Comparison of ENCODE assay signal across 8 cellular contexts in the genomic region with DNA sequence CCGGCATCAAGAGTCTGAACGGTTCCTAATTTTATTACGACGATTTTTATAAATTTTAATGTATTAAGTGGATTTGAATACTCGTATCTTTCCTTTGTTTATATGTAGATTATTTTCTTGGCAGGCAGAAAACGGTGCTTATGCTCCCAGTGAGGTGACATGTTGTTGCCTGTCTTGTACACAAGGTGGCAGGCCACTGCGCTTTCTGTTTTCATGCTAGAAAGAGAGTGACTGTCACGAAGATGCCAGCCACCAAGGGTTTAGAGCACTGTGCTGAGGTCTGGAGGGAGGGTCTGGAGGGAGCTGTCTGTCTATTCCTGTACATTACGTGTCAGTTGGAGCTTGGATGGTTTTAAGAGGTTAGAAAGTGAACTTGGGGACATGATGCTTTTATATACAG.
DNase-seq lines count a peak whose midpoint lies in the region; TF ChIP-seq lines count a peak whose summit lies in the region.

No MANE protein-coding gene starts in this region.

- no peaks in the 10 kb centered on the region for H3K36me3 ChIP-seq in H7 (replicated peaks; ENCODE audit: control insufficient read depth, insufficient read depth, low read length)
- H3K36me3 ChIP-seq in prostate gland: no peaks in the 10 kb centered on the region

- no peak overlapping the region for H3K27ac ChIP-seq in prostate gland

- CTCF ChIA-PET in activated CD4-positive, alpha-beta memory T cell treated with anti-CD3 and anti-CD28 coated beads for 36 hours (lab: Charles Lee): no interaction called here

- POLR2A ChIA-PET in activated CD4-positive, alpha-beta memory T cell treated with anti-CD3 and anti-CD28 coated beads for 36 hours (lab: Charles Lee): no interaction called here

- intact Hi-C loops in activated CD4-positive, alpha-beta memory T cell treated with anti-CD3 and anti-CD28 coated beads for 36 hours (cut with micrococcal nuclease): loop anchor here (1.0 kb wide), 2 partner anchors 123 to 245 kb away; no protein-coding TSS in a partner anchor
- intact Hi-C loops in prostate gland (cut with DNase I): no loop called here

- H3K9me3 ChIP-seq in prostate gland: no peaks in the 10 kb centered on the region

- H3K4me3 ChIP-seq in H7 (ENCODE audit: insufficient read depth, low read depth, low read length) (no peak overlapping the region), prostate gland (no peak overlapping the region)

- peaks cover 17% of the 10 kb centered on the region for H3K27me3 Mint-ChIP-seq in activated CD4-positive, alpha-beta memory T cell treated with anti-CD3 and anti-CD28 coated beads for 36 hours

- no peak for TF ChIP-seq POLR2A in prostate gland (IDR thresholded peaks at IDR 0.05)

- H3K4me1 ChIP-seq in prostate gland (replicated peaks): no peaks in the 10 kb centered on the region

- H3K27me3 ChIP-seq in H7 (ENCODE audit: control insufficient read depth, insufficient read depth, low read length) (no peaks in the 10 kb centered on the region), prostate gland (replicated peaks; ENCODE audit: insufficient read depth) (no peaks in the 10 kb centered on the region)

- peak; percentile 21 for DNase-seq in NCI-H345 (lab: John Stamatoyannopoulos, UW)
- no peak for DNase-seq in NCI-H345 treated with DMSO at 0.1 percent for 48 hours (lab: John Stamatoyannopoulos, UW; ENCODE audit: unreplicated experiment)
- DNase-seq in H7: peak; percentile 70
- peak; percentile 28 for DNase-seq in NCI-H1105 treated with DMSO at 0.1 percent for 48 hours (lab: John Stamatoyannopoulos, UW)
- DNase-seq in activated CD4-positive, alpha-beta memory T cell treated with anti-CD3 and anti-CD28 coated beads for 36 hours: peak; percentile 48
- peak; percentile 7 for DNase-seq in fibroblast of gingiva (ENCODE audit: low read depth)
- DNase-seq in prostate gland (ENCODE audit: low spot score): peak; percentile 12
- DNase-seq in DMS153 (lab: John Stamatoyannopoulos, UW): no peak

- H3K36me3 Mint-ChIP-seq in activated CD4-positive, alpha-beta memory T cell treated with anti-CD3 and anti-CD28 coated beads for 36 hours: no peaks in the 10 kb centered on the region

- no peak overlapping the region for H3K27ac Mint-ChIP-seq in activated CD4-positive, alpha-beta memory T cell treated with anti-CD3 and anti-CD28 coated beads for 36 hours

- H3K4me1 Mint-ChIP-seq in activated CD4-positive, alpha-beta memory T cell treated with anti-CD3 and anti-CD28 coated beads for 36 hours (ENCODE audit: low read depth): peaks cover 7% of the 10 kb centered on the region

- no peaks in the 10 kb centered on the region for H3K9me3 Mint-ChIP-seq in activated CD4-positive, alpha-beta memory T cell treated with anti-CD3 and anti-CD28 coated beads for 36 hours

- H3K4me3 Mint-ChIP-seq in activated CD4-positive, alpha-beta memory T cell treated with anti-CD3 and anti-CD28 coated beads for 36 hours: no peak overlapping the region

- peak in 3 of 4 experiments; percentile 33 to 56 (median 51) for TF ChIP-seq CTCF in prostate gland (IDR thresholded peaks at IDR 0.05)

- WGBS in prostate gland: 39% methylated on average over 9 of the region's 9 CpGs

Comparison
In these comparisons a context has a peak if more than half of its experiments do, and no peak if none do; other contexts are left out.
1. DNase-seq: peak in NCI-H345 (single experiment), H7 (single experiment), NCI-H1105 treated with DMSO at 0.1 percent for 48 hours (single experiment), activated CD4-positive, alpha-beta memory T cell treated with anti-CD3 and anti-CD28 coated beads for 36 hours (single experiment), fibroblast of gingiva (single experiment) and prostate gland (single experiment); none in NCI-H345 treated with DMSO at 0.1 percent for 48 hours (single experiment) and DMS153 (single experiment).